In the genomic region with DNA sequence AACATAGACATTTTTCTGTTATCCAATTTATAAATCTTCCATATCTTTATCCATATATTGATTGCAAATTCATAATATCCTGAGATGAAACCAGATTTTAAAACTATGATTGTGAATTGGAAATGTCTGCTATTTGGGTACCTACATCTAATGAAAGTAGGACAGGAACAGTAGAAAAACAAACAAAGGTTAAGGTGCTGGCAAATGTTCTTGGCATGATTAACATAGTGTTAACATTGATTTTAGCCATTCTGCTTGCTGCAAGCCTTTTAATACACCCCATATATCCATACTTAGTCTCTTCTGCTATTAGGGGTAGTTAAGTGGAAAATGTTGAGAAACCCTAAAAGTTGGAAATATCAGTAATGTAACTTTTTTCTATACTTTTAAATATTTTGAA, we compare ENCODE assay signal across 22 cellular contexts.
"Had no signal": no experiment of that assay in that cellular context is flagged by ENCODE, and none has a peak within 500 bp of the region (broad histone marks: within the 10 kb centered on the region; RNA-seq: fewer than 3 reads in every experiment).

No MANE protein-coding gene starts in this region.

- H3K27ac ChIP-seq: SJCRH30 had no signal

- H3K36me3 ChIP-seq: MG63, SJCRH30 had no signal

- H3K4me3 ChIP-seq: MG63, SJCRH30 had no signal

- H3K9me3 ChIP-seq: MG63, SJCRH30 had no signal

- H3K4me1 ChIP-seq: SJCRH30 had no signal

- ATAC-seq: Panc1, PC-3, Right ventricle myocardium inferior, SK-N-SH treated with all-trans-retinoic acid at 6 μM for 48 hours had no signal

- H3K27me3 ChIP-seq: MG63, SJCRH30 had no signal

- DNase-seq: IMR-90; Karpas-422; KG1; MG63; NCI-H1092; NCI-H1105 treated with DMSO at 0.1 percent for 48 hours; NCI-H1417 treated with DMSO at 0.1 percent for 48 hours; NCI-H146; NCI-H1930; NCI-H2081; NCI-H2107; NCI-H2227 treated with DMSO at 0.1 percent for 48 hours; NCI-H524; NCI-H526 treated with DMSO at 0.1 percent for 48 hours; NCI-H748 treated with DMSO at 0.1 percent for 48 hours; NK-92 treated with Interleukin-12 subunit alpha and Interleukin-12 subunit beta, amount 100 ng/mL, for 24 hours; PC-3; SHP77 treated with DMSO at 0.1 percent for 48 hours; SJCRH30 had no signal
